Comparison of ENCODE assay signal across 30 cellular contexts in the genomic region with DNA sequence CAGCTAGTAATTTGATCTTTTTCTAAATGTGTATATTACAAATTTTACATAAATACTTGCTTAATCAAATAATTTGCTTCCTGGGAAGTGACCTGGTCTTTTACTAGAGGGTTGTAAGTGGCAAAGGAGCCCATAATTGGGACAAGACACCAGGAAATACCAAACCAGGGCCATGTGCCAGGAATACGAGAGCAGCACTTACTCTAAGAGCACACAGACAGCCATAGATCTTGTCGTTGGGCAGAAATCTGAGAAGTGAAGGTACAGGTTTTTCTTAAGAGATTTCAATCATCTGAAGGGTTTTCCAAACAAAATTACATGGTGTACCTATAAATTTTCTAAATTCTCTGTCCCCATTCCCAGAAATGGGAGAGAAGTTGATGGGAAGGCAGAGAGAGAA.
"Had no signal": no experiment of that assay in that cellular context is flagged by ENCODE, and none has a peak within 500 bp of the region (broad histone marks: within the 10 kb centered on the region; RNA-seq: fewer than 3 reads in every experiment).

No MANE protein-coding gene starts in this region.

- ATAC-seq: foreskin keratinocyte; gastroesophageal sphincter; heart right ventricle; left colon; natural killer cell; sciatic nerve; stimulated activated naive CD8-positive, alpha-beta T cell treated with anti-CD3 and anti-CD28 coated beads, Interleukin-15, amount 100 ng/mL, for 72 hours; upper lobe of right lung had no signal

- DNase-seq: dermis blood vessel endothelial cell; effector memory CD4-positive, alpha-beta T cell; foreskin keratinocyte; glutamatergic neuron; heart right ventricle; hippocampal formation; immature natural killer cell; islet precursor cell; kidney glomerular epithelial cell; left colon; natural killer cell; stimulated activated CD4-positive, alpha-beta T cell treated with anti-CD3 and anti-CD28 coated beads, Interleukin-12 subunit alpha, Interleukin-12 subunit beta, amount 100 ng/mL, for 4 hours; stimulated activated CD4-positive, alpha-beta T cell treated with anti-CD3 and anti-CD28 coated beads, Interleukin-1b, Interleukin-23, amount 100 ng/mL, for 48 hours; stimulated activated CD4-positive, alpha-beta T cell treated with anti-CD3 and anti-CD28 coated beads, Interleukin-4, amount 100 ng/mL, for 1 hour; stimulated activated CD8-positive, alpha-beta memory T cell treated with anti-CD3 and anti-CD28 coated beads, Interleukin-4, amount 100 ng/mL, for 48 hours; stimulated activated naive CD4-positive, alpha-beta T cell; stimulated activated naive CD8-positive, alpha-beta T cell treated with anti-CD3 and anti-CD28 coated beads, Interleukin-15, amount 100 ng/mL, for 72 hours; transverse colon; upper lobe of right lung; uterus had no signal

- H3K4me3 ChIP-seq: coronary artery, esophagus muscularis mucosa, gastroesophageal sphincter, heart right ventricle, lung, neural progenitor cell, prostate gland, right atrium auricular region, smooth muscle cell, suprapubic skin, transverse colon, upper lobe of right lung, uterus had no signal
